14 cellular contexts compared by ENCODE assay signal in genomic region chr10:119378737-119379067, GRCh38.
DNase-seq lines count a peak whose midpoint lies in the region; ATAC-seq and TF ChIP-seq lines count a peak whose summit lies in the region.
"Had no signal": no experiment of that assay in that cellular context is flagged by ENCODE, and none has a peak within 500 bp of the region (broad histone marks: within the 10 kb centered on the region; RNA-seq: fewer than 3 reads in every experiment).

No MANE protein-coding gene starts in this region.

- H3K4me1 ChIP-seq in IMR-90 (ENCODE audit: control insufficient read depth, insufficient read depth, low read length) = peaks cover 23% of the 10 kb centered on the region
- peaks cover 2 to 65% (median 30%) of the 10 kb centered on the region in 6 donors for H3K4me1 ChIP-seq in spleen
- H3K4me1 ChIP-seq in vagina = peaks cover 44% of the 10 kb centered on the region
- H3K4me1 ChIP-seq: prostate gland had no signal

- dilution Hi-C loops in IMR-90 (cut with HindIII; ENCODE audit: low sequenced_read_pairs, unreplicated experiment) = no loop called here

- POLR2A ChIA-PET in IMR-90 (lab: Charles Lee; ENCODE audit: unreplicated experiment) = no interaction called here

- H2BK15ac ChIP-seq in IMR-90 (ENCODE audit: low read depth, low read length) = no peak overlapping the region

- no peak overlapping the region for H4K8ac ChIP-seq in IMR-90 (ENCODE audit: low read depth in 2 of 2, low read length in 2 of 2)

- H4K91ac ChIP-seq in IMR-90 (ENCODE audit: insufficient read depth, low read depth, low read length) = no peak overlapping the region

- TF ChIP-seq RAD21 in IMR-90 (IDR thresholded peaks at IDR 0.05; ENCODE audit: low read length) = no peak

- H3K27me3 ChIP-seq in IMR-90 (ENCODE audit: control insufficient read depth, insufficient read depth, low read length) (no peaks in the 10 kb centered on the region), spleen (replicated peaks in 1 of 7) (no peaks in the 10 kb centered on the region), vagina (no peaks in the 10 kb centered on the region)

- ATAC-seq in IMR-90 (ENCODE audit: low read depth) = no peak
- ATAC-seq in HG03175 (IDR thresholded peaks at IDR 0.05; ENCODE audit: unreplicated experiment) = no peak
- no peak for ATAC-seq in GM21737 (IDR thresholded peaks at IDR 0.05; ENCODE audit: unreplicated experiment)
- ATAC-seq: left lobe of liver had no signal

- peak overlapping the region; percentile 79 for H3K27ac Mint-ChIP-seq in endothelial cell (ENCODE audit: unreplicated experiment)
- H3K27ac Mint-ChIP-seq: B cell had no signal

- no peak overlapping the region for H3K4me3 ChIP-seq in IMR-90 (ENCODE audit: insufficient read depth, low read depth, low read length)
- H3K4me3 ChIP-seq in spleen = no peak overlapping the region
- H3K4me3 ChIP-seq in vagina = no peak overlapping the region
- H3K4me3 ChIP-seq: prostate gland had no signal

- H3K4ac ChIP-seq in IMR-90 (ENCODE audit: low read depth, low read length) = no peak overlapping the region

- no peak overlapping the region for H2AK9ac ChIP-seq in IMR-90 (replicated peaks; ENCODE audit: low read depth, low read length, poor library complexity)

- peaks cover 29% of the 10 kb centered on the region for H3K27me3 Mint-ChIP-seq in endothelial cell (ENCODE audit: unreplicated experiment)
- H3K27me3 Mint-ChIP-seq: B cell, naive B cell had no signal

- no TSS peak for BruUV-seq in IMR-90 (replicated peaks; lab: Mats Ljungman, UMichigan)

- 94% methylated on average over 2 of the region's 8 CpGs; no CpG with 5 or more reads in 1 of the 2 experiments for WGBS in IMR-90 (ENCODE audit: extremely low coverage in 2 of 2, insufficient read length in 1 of 2), 2 experiments
- 91 to 96% (median 96%) methylated on average over 8 of the region's 8 CpGs for WGBS in spleen, 5 donors

- H2BK120ac ChIP-seq in IMR-90 (ENCODE audit: low read depth, low read length) = no peak overlapping the region

- H3K36me3 Mint-ChIP-seq in endothelial cell (ENCODE audit: low read depth, unreplicated experiment) = peaks cover 71% of the 10 kb centered on the region

- H3K27ac ChIP-seq in IMR-90 (ENCODE audit: insufficient read depth, low read length) = no peak overlapping the region
- H3K27ac ChIP-seq in spleen = peak overlapping the region in 3 of 8 donors; percentile 6 to 48 (median 28)
- no peak overlapping the region for H3K27ac ChIP-seq in vagina
- H3K27ac ChIP-seq: prostate gland had no signal

- no peak overlapping the region for H2AFZ ChIP-seq in IMR-90 (replicated peaks; ENCODE audit: low read length, poor library complexity)

- H3K23ac ChIP-seq in IMR-90 (ENCODE audit: low read depth, low read length) = no peak overlapping the region

- peak overlapping the region; percentile 45; the same call in 1 of the 2 replicates for H2AK5ac ChIP-seq in IMR-90 (ENCODE audit: low read depth, low read length)

- peaks cover 58% of the 10 kb centered on the region for H3K4me1 Mint-ChIP-seq in endothelial cell (ENCODE audit: unreplicated experiment)

- TF ChIP-seq CTCF in IMR-90 (conservative IDR thresholded peaks at IDR 0.05; ENCODE audit: low read depth, low read length) (no peak), endothelial cell (IDR thresholded peaks at IDR 0.05; ENCODE audit: unreplicated experiment) (no peak), spleen (IDR thresholded peaks at IDR 0.05 in 8 of 11, conservative IDR thresholded peaks at IDR 0.05 in 3 of 11) (no peak), vagina (IDR thresholded peaks at IDR 0.05) (no peak)

- H3K18ac ChIP-seq in IMR-90 (ENCODE audit: low read depth, low read length) = no peak overlapping the region

- DNase-seq in IMR-90 (no peak), endothelial cell (ENCODE audit: low spot score) (no peak), inferior parietal cortex (ENCODE audit: extremely low spot score) (peak; percentile 63), spleen (peak; percentile 32), vagina (ENCODE audit: extremely low spot score in 2 of 2) (no peak), NAMALWA (ENCODE audit: low spot score) (no peak)
- DNase-seq: activated CD8-positive, alpha-beta memory T cell treated with anti-CD3 and anti-CD28 coated beads, Interleukin-2, amount 50 U/mL, for 48 hours; MM.1S; naive B cell had no signal

- H3K9me1 ChIP-seq in IMR-90 (ENCODE audit: insufficient read depth, low read length) = peaks cover 34% of the 10 kb centered on the region

- no peak overlapping the region for H2BK5ac ChIP-seq in IMR-90 (ENCODE audit: low read depth, low read length, poor library complexity, severe bottlenecking)

- H2BK20ac ChIP-seq in IMR-90 (ENCODE audit: low read depth, low read length) = no peak overlapping the region

- no peaks in the 10 kb centered on the region for H3K9me3 Mint-ChIP-seq in endothelial cell (ENCODE audit: unreplicated experiment)

- intact Hi-C loops in IMR-90 (cut with micrococcal nuclease) = no loop called here
- intact Hi-C loops in spleen (cut with DNase I; ENCODE audit: low total_unique reads) = no loop called here
- intact Hi-C loops in vagina (cut with DNase I) = loop anchor here (5.0 kb wide), 1 partner anchor 409 kb away; no protein-coding TSS in a partner anchor

- no peak for TF ChIP-seq POLR2A in IMR-90 (IDR thresholded peaks at IDR 0.05; ENCODE audit: low read depth, low read length)
- TF ChIP-seq POLR2A in spleen (IDR thresholded peaks at IDR 0.05) = no peak
- no peak for TF ChIP-seq POLR2A in vagina (IDR thresholded peaks at IDR 0.05)

- no peak overlapping the region for H3K9ac ChIP-seq in IMR-90 (ENCODE audit: low read depth, low read length)

- H3K4me3 Mint-ChIP-seq in endothelial cell (ENCODE audit: unreplicated experiment) = peak overlapping the region; percentile 43
- H3K4me3 Mint-ChIP-seq: B cell, naive B cell had no signal

- H3K9me3 ChIP-seq in IMR-90 (ENCODE audit: control insufficient read depth, insufficient read depth, low read length) (no peaks in the 10 kb centered on the region), spleen (no peaks in the 10 kb centered on the region), vagina (no peaks in the 10 kb centered on the region)
- H3K9me3 ChIP-seq: prostate gland had no signal

- in situ Hi-C loops in IMR-90 (cut with MboI; ENCODE audit: low sequenced_read_pairs) = no loop called here

- peaks cover 56 to 84% of the 10 kb centered on the region in 2 experiments for H3K79me1 ChIP-seq in IMR-90 (ENCODE audit: low read depth in 1 of 2, low read length in 2 of 2)

- CTCF ChIA-PET in IMR-90 (lab: Yijun Ruan, JAX) = no interaction called here

- no peak overlapping the region for H3K56ac ChIP-seq in IMR-90 (ENCODE audit: extremely low read depth, insufficient read depth, low read length)

- no peak overlapping the region for H3K4me2 ChIP-seq in IMR-90 (ENCODE audit: low read depth, low read length)

- no peak overlapping the region for H4K5ac ChIP-seq in IMR-90 (ENCODE audit: low read depth, low read length)

- H4K20me1 ChIP-seq in IMR-90 (ENCODE audit: insufficient read depth, low read length) = peaks cover 29% of the 10 kb centered on the region

- H3K36me3 ChIP-seq in IMR-90 (ENCODE audit: control insufficient read depth, insufficient read depth, low read length) (peaks cover 38% of the 10 kb centered on the region), spleen (peaks cover 0 to 36% (median 13%) of the 10 kb centered on the region in 6 donors), vagina (no peaks in the 10 kb centered on the region)
- H3K36me3 ChIP-seq: prostate gland had no signal

- no peak overlapping the region for H3K14ac ChIP-seq in IMR-90 (replicated peaks; ENCODE audit: low read depth, low read length)

TF ChIP-seq in IMR-90, 13 proteins besides CTCF, POLR2A, EP300 and RAD21:
- TF ChIP-seq RFX5 (IDR thresholded peaks at IDR 0.05; ENCODE audit: low read depth, low read length) = no peak
- TF ChIP-seq FOS (IDR thresholded peaks at IDR 0.05; ENCODE audit: low read depth, low read length) = no peak
- TF ChIP-seq MAZ (IDR thresholded peaks at IDR 0.05; ENCODE audit: borderline replicate concordance, low read depth, low read length) = no peak
- TF ChIP-seq MXI1 (IDR thresholded peaks at IDR 0.05; ENCODE audit: borderline replicate concordance, low read depth, low read length) = no peak

Comparison
In these comparisons a context has a peak if more than half of its experiments do, and no peak if none do; other contexts are left out.
1. DNase-seq: peak in inferior parietal cortex (single experiment) and spleen (single experiment); none in IMR-90 (single experiment), endothelial cell (single experiment), vagina (0 of 2) and NAMALWA (single experiment).